Comparison of ENCODE assay signal across 12 cellular contexts in genomic region chr21:46022551-46023107, GRCh38. TPM values are rescaled to one million over a fixed set of nuclear protein-coding genes. Genes with fewer than 3 reads are reported as not detected.
DNase-seq lines count a peak whose midpoint lies in the region; ATAC-seq and TF ChIP-seq lines count a peak whose summit lies in the region.
"Had no signal": no experiment of that assay in that cellular context is flagged by ENCODE, and none has a peak within 500 bp of the region (broad histone marks: within the 10 kb centered on the region; RNA-seq: fewer than 3 reads in every experiment).

No MANE protein-coding gene starts in this region.

- no peaks in the 10 kb centered on the region for H3K36me3 ChIP-seq in gastroesophageal sphincter
- H3K36me3 ChIP-seq: cardiac muscle cell, thyroid gland had no signal

- peaks cover 14 to 72% (median 23%) of the 10 kb centered on the region in 3 donors for H3K4me1 ChIP-seq in gastroesophageal sphincter
- H3K4me1 ChIP-seq: thyroid gland had no signal

- no peak for TF ChIP-seq CTCF in gastroesophageal sphincter (IDR thresholded peaks at IDR 0.05)

- TF ChIP-seq POLR2A in gastroesophageal sphincter (IDR thresholded peaks at IDR 0.05): no peak

- WGBS in gastroesophageal sphincter (ENCODE audit: low coverage in 1 of 2), 2 donors: no CpG with 5 or more reads among the region's 19 CpGs

- TF ChIP-seq EP300 in gastroesophageal sphincter (IDR thresholded peaks at IDR 0.05): no peak

- peak; percentile 62 for DNase-seq in EH (ENCODE audit: low read depth)
- DNase-seq in NCI-H1930 (lab: John Stamatoyannopoulos, UW): peak; percentile 64 to 78
- DNase-seq in HK-2 (ENCODE audit: unreplicated experiment): no peak
- DNase-seq in inferior parietal cortex (ENCODE audit: extremely low spot score): no peak
- no peak for DNase-seq in NCI-H1092 (lab: John Stamatoyannopoulos, UW)
- DNase-seq: kidney glomerular epithelial cell, NCI-H1417 treated with DMSO at 0.1 percent for 48 hours, thyroid gland had no signal

- H3K27me3 ChIP-seq in gastroesophageal sphincter: no peaks in the 10 kb centered on the region
- H3K27me3 ChIP-seq: cardiac muscle cell, thyroid gland had no signal

- no peaks in the 10 kb centered on the region for H3K9me3 ChIP-seq in gastroesophageal sphincter
- H3K9me3 ChIP-seq: thyroid gland had no signal

- no peak overlapping the region for H3K4me3 ChIP-seq in gastroesophageal sphincter
- H3K4me3 ChIP-seq in skin epidermis: no peak overlapping the region
- H3K4me3 ChIP-seq: cardiac muscle cell, thyroid gland had no signal

- H3K27ac ChIP-seq in gastroesophageal sphincter: peak overlapping the region; percentile 69 to 94 (median 88)
- peak overlapping the region in 13 of 21 experiments; percentile 28 to 83 (median 70) for H3K27ac ChIP-seq in skin epidermis
- H3K27ac ChIP-seq: thyroid gland had no signal

- ATAC-seq in gastroesophageal sphincter (peak; percentile 52), GM19351 (IDR thresholded peaks at IDR 0.05; ENCODE audit: unreplicated experiment) (no peak)

RNA-seq across cellular contexts. Expression of gene COL6A1, which starts 41.1 kb away (rescaled TPM):
- total RNA-seq in gastroesophageal sphincter: 1,000 to 10,000 TPM in 2 of 4 donors, 100 to 1,000 TPM in 2; 477 to 1,231 (median 878) TPM

Comparison
In these comparisons a context has a peak if more than half of its experiments do, and no peak if none do; other contexts are left out.
1. DNase-seq: peak in EH (single experiment) and NCI-H1930 (2 of 2); none in HK-2 (single experiment), inferior parietal cortex (single experiment) and NCI-H1092 (single experiment).